Comparison of ENCODE assay signal across 1 cellular context in the genomic region with DNA sequence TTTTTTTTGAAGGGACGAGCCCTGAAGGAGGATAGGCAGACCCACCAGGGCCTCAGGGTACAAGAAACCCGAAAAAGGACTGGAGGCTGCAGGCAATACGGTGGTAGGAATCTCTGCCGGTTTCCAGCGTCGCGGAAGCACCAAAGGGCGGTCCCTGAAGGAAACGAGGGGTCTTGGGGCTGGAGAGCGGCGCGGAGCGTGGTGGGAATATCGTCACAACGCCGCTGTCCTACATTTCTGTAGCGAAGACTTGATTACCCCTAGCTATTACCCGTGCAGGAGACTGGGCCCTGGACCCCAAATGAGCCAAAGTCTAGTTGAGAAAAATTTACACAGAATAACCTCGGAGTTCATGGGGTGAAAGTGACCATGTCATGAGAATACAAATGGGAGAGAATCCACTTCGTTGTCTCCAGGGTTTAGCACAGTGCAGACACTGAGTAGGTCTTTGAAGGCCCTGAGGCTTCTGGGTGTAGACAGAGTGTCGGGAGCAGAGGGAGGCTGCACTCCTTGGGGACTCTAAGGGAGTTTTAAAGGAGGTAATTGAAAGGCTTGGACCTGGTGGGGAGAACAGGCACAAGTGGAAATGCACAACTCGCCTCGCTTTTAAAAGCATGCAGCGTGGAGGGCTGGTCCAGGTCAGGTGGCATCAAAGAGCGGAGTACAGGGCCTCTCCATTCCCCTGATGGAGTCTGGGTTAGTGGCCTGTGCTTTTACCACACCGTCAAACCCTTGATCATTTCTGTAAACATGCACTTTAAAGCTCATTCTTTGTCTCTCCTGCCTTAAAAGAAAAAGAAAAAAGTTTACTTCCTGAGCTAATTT.
TF ChIP-seq lines count a peak whose summit lies in the region.

No MANE protein-coding gene starts in this region.

TF ChIP-seq in GM12878, 131 proteins besides CTCF, POLR2A, EP300 and RAD21:
- TF ChIP-seq, protein P1, sequence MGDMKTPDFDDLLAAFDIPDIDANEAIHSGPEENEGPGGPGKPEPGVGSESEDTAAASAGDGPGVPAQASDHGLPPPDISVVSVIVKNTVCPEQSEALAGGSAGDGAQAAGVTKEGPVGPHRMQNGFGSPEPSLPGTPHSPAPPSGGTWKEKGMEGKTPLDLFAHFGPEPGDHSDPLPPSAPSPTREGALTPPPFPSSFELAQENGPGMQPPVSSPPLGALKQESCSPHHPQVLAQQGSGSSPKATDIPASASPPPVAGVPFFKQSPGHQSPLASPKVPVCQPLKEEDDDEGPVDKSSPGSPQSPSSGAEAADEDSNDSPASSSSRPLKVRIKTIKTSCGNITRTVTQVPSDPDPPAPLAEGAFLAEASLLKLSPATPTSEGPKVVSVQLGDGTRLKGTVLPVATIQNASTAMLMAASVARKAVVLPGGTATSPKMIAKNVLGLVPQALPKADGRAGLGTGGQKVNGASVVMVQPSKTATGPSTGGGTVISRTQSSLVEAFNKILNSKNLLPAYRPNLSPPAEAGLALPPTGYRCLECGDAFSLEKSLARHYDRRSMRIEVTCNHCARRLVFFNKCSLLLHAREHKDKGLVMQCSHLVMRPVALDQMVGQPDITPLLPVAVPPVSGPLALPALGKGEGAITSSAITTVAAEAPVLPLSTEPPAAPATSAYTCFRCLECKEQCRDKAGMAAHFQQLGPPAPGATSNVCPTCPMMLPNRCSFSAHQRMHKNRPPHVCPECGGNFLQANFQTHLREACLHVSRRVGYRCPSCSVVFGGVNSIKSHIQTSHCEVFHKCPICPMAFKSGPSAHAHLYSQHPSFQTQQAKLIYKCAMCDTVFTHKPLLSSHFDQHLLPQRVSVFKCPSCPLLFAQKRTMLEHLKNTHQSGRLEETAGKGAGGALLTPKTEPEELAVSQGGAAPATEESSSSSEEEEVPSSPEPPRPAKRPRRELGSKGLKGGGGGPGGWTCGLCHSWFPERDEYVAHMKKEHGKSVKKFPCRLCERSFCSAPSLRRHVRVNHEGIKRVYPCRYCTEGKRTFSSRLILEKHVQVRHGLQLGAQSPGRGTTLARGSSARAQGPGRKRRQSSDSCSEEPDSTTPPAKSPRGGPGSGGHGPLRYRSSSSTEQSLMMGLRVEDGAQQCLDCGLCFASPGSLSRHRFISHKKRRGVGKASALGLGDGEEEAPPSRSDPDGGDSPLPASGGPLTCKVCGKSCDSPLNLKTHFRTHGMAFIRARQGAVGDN (IDR thresholded peaks at IDR 0.05) = 0 out of 2 replicates have a peak, but pooled peaks have one; percentile 13
- TF ChIP-seq BACH1 (IDR thresholded peaks at IDR 0.05; ENCODE audit: borderline replicate concordance) (no peak), SUZ12 (IDR thresholded peaks at IDR 0.05; ENCODE audit: unreplicated experiment) (no peak), MXI1 (IDR thresholded peaks at IDR 0.05; ENCODE audit: low read depth, low read length) (peak; percentile 39; the same call in 1 of the 2 replicates), NRF1 (conservative IDR thresholded peaks at IDR 0.05; ENCODE audit: low read depth, low read length) (no peak), ZNF274 (IDR thresholded peaks at IDR 0.05; ENCODE audit: insufficient read depth, insufficient read length) (no peak), CEBPB (IDR thresholded peaks at IDR 0.05; ENCODE audit: borderline replicate concordance in 1 of 2, low read depth in 2 of 2, low read length in 2 of 2) (no peak), POLR2AphosphoS5 (IDR thresholded peaks at IDR 0.05; ENCODE audit: low read length) (peak; percentile 27), FOXM1 (IDR thresholded peaks at IDR 0.05; ENCODE audit: low read depth, low read length) (0 out of 2 replicates have a peak, but pooled peaks have one; percentile 13), IKZF1 (conservative IDR thresholded peaks at IDR 0.05) (no peak), ZBED1 (IDR thresholded peaks at IDR 0.05; ENCODE audit: borderline replicate concordance) (0 out of 2 replicates have a peak, but pooled peaks have one; percentile 14), TCF3 (IDR thresholded peaks at IDR 0.05; ENCODE audit: borderline replicate concordance, insufficient read depth, low read depth, low read length) (no peak), ZNF592 (IDR thresholded peaks at IDR 0.05) (no peak), SREBF1 (IDR thresholded peaks at IDR 0.05; ENCODE audit: low read length) (no peak), PML (IDR thresholded peaks at IDR 0.05; ENCODE audit: low read length) (no peak), SREBF2 (IDR thresholded peaks at IDR 0.05; ENCODE audit: low read length) (no peak), MEF2A (IDR thresholded peaks at IDR 0.05; ENCODE audit: insufficient read depth, low read depth, low read length) (no peak), HDGF (IDR thresholded peaks at IDR 0.05) (no peak), POU2F2 (IDR thresholded peaks at IDR 0.05; ENCODE audit: borderline replicate concordance, low read depth, low read length) (peak; percentile 49; the same call in 1 of the 3 replicates)
- TF ChIP-seq, protein P2, sequence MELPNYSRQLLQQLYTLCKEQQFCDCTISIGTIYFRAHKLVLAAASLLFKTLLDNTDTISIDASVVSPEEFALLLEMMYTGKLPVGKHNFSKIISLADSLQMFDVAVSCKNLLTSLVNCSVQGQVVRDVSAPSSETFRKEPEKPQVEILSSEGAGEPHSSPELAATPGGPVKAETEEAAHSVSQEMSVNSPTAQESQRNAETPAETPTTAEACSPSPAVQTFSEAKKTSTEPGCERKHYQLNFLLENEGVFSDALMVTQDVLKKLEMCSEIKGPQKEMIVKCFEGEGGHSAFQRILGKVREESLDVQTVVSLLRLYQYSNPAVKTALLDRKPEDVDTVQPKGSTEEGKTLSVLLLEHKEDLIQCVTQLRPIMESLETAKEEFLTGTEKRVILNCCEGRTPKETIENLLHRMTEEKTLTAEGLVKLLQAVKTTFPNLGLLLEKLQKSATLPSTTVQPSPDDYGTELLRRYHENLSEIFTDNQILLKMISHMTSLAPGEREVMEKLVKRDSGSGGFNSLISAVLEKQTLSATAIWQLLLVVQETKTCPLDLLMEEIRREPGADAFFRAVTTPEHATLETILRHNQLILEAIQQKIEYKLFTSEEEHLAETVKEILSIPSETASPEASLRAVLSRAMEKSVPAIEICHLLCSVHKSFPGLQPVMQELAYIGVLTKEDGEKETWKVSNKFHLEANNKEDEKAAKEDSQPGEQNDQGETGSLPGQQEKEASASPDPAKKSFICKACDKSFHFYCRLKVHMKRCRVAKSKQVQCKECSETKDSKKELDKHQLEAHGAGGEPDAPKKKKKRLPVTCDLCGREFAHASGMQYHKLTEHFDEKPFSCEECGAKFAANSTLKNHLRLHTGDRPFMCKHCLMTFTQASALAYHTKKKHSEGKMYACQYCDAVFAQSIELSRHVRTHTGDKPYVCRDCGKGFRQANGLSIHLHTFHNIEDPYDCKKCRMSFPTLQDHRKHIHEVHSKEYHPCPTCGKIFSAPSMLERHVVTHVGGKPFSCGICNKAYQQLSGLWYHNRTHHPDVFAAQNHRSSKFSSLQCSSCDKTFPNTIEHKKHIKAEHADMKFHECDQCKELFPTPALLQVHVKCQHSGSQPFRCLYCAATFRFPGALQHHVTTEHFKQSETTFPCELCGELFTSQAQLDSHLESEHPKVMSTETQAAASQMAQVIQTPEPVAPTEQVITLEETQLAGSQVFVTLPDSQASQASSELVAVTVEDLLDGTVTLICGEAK (IDR thresholded peaks at IDR 0.05; ENCODE audit: borderline replicate concordance) = no peak
